8 cellular contexts compared by ENCODE assay signal in genomic region chr7:23106491-23106800, GRCh38. TPM values are rescaled to one million over a fixed set of nuclear protein-coding genes. Genes with fewer than 3 reads are reported as not detected.
A peak's percentile ranks its signal among the peaks of the same experiment; 100 is the strongest.
DNase-seq lines count a peak whose midpoint lies in the region; ATAC-seq, FAIRE-seq and TF ChIP-seq lines count a peak whose summit lies in the region.

No MANE protein-coding gene starts in this region.

- POLR2A ChIA-PET in CD8-positive, alpha-beta memory T cell (lab: Charles Lee): interaction anchor here (1.1 to 2.8 kb wide), 7 partner anchors 74 to 284 kb away, joined by 3 to 26 read pairs (median 7); partner anchors contain the start of genes MALSU1 and TOMM7
- POLR2A ChIA-PET in activated CD8-positive, alpha-beta T cell treated with anti-CD3 and anti-CD28 coated beads, Interleukin-2, amount 10 ng/mL, durations not matched to agents 7 days and 5 days (lab: Charles Lee): interaction anchor here (0.6 to 4.1 kb wide), 8 partner anchors 9 to 493 kb away, joined by 3 to 27 read pairs (median 3); partner anchors contain the start of gene NUP42

- no peaks in the 10 kb centered on the region for H3K9me3 Mint-ChIP-seq in CD8-positive, alpha-beta memory T cell
- no peaks in the 10 kb centered on the region for H3K9me3 Mint-ChIP-seq in activated CD8-positive, alpha-beta T cell treated with anti-CD3 and anti-CD28 coated beads, Interleukin-2, amount 10 ng/mL, durations not matched to agents 7 days and 5 days (ENCODE audit: insufficient read depth)
- H3K9me3 Mint-ChIP-seq in glutamatergic neuron (ENCODE audit: unreplicated experiment): peaks cover 8% of the 10 kb centered on the region

- peaks cover 0 to 14% (median 6%) of the 10 kb centered on the region in 3 donors for H3K36me3 Mint-ChIP-seq in CD8-positive, alpha-beta memory T cell
- peaks cover 3% of the 10 kb centered on the region for H3K36me3 Mint-ChIP-seq in activated CD8-positive, alpha-beta T cell treated with anti-CD3 and anti-CD28 coated beads, Interleukin-2, amount 10 ng/mL, durations not matched to agents 7 days and 5 days (ENCODE audit: low read depth)
- H3K36me3 Mint-ChIP-seq in glutamatergic neuron (ENCODE audit: unreplicated experiment): peaks cover 10% of the 10 kb centered on the region

- H3K4me3 ChIP-seq in CD8-positive, alpha-beta memory T cell (ENCODE audit: low read length): peak overlapping the region; percentile 86
- peak overlapping the region; percentile 67 to 97 (median 80) for H3K4me3 ChIP-seq in pancreas

- H3K4me3 Mint-ChIP-seq in CD8-positive, alpha-beta memory T cell: peak overlapping the region; percentile 90 to 99 (median 98)
- H3K4me3 Mint-ChIP-seq in activated CD8-positive, alpha-beta T cell treated with anti-CD3 and anti-CD28 coated beads, Interleukin-2, amount 10 ng/mL, durations not matched to agents 7 days and 5 days: peak overlapping the region; percentile 98
- peak overlapping the region; percentile 97 for H3K4me3 Mint-ChIP-seq in glutamatergic neuron (ENCODE audit: unreplicated experiment)

- no peak for FAIRE-seq in pancreas (lab: Jason Lieb, UNC)

- CTCF ChIA-PET in CD8-positive, alpha-beta memory T cell (lab: Charles Lee): interaction anchor here (1.1 to 2.6 kb wide), 8 partner anchors 8 to 167 kb away, joined by 3 to 11 read pairs (median 5); partner anchors contain the start of gene NUP42
- CTCF ChIA-PET in activated CD8-positive, alpha-beta T cell treated with anti-CD3 and anti-CD28 coated beads, Interleukin-2, amount 10 ng/mL, durations not matched to agents 7 days and 5 days (lab: Charles Lee): interaction anchor here (0.6 to 2.3 kb wide), 17 partner anchors 16 to 380 kb away, joined by 3 to 14 read pairs (median 3); partner anchors contain the start of genes IL6 and NUP42

- no peaks in the 10 kb centered on the region for H3K27me3 ChIP-seq in CD8-positive, alpha-beta memory T cell (ENCODE audit: insufficient read depth, low read length, poor library complexity, severe bottlenecking)
- no peaks in the 10 kb centered on the region for H3K27me3 ChIP-seq in pancreas

- no peaks in the 10 kb centered on the region for H3K9me3 ChIP-seq in CD8-positive, alpha-beta memory T cell (ENCODE audit: low read length)
- no peaks in the 10 kb centered on the region for H3K9me3 ChIP-seq in pancreas

- H3K4me1 Mint-ChIP-seq in CD8-positive, alpha-beta memory T cell: peaks cover 45 to 61% (median 56%) of the 10 kb centered on the region in 3 donors
- peaks cover 23% of the 10 kb centered on the region for H3K4me1 Mint-ChIP-seq in activated CD8-positive, alpha-beta T cell treated with anti-CD3 and anti-CD28 coated beads, Interleukin-2, amount 10 ng/mL, durations not matched to agents 7 days and 5 days (ENCODE audit: low read depth)
- peaks cover 27% of the 10 kb centered on the region for H3K4me1 Mint-ChIP-seq in glutamatergic neuron (ENCODE audit: low read depth, unreplicated experiment)

- DNase-seq in CD8-positive, alpha-beta memory T cell: no peak
- DNase-seq in HuH-7.5 (ENCODE audit: low spot score): peak; percentile 10
- DNase-seq in activated CD8-positive, alpha-beta T cell treated with anti-CD3 and anti-CD28 coated beads, Interleukin-2, amount 10 ng/mL, durations not matched to agents 7 days and 5 days: peak; percentile 61
- no peak for DNase-seq in glutamatergic neuron
- peak in 2 of 6 donors; percentile 31 to 37 for DNase-seq in pancreas
- no peak for DNase-seq in GM03348 (ENCODE audit: low spot score)
- DNase-seq in cortex of kidney (lab: John Stamatoyannopoulos, UW): no peak

- TF ChIP-seq CTCF in glutamatergic neuron (IDR thresholded peaks at IDR 0.05; ENCODE audit: partially characterized antibody, unreplicated experiment) (no peak), pancreas (IDR thresholded peaks at IDR 0.05) (no peak)

- no peaks in the 10 kb centered on the region for H3K27me3 Mint-ChIP-seq in CD8-positive, alpha-beta memory T cell
- H3K27me3 Mint-ChIP-seq in activated CD8-positive, alpha-beta T cell treated with anti-CD3 and anti-CD28 coated beads, Interleukin-2, amount 10 ng/mL, durations not matched to agents 7 days and 5 days (ENCODE audit: low read depth): no peaks in the 10 kb centered on the region
- H3K27me3 Mint-ChIP-seq in glutamatergic neuron (ENCODE audit: unreplicated experiment): peaks cover 8% of the 10 kb centered on the region

- H3K27ac ChIP-seq in CD8-positive, alpha-beta memory T cell (ENCODE audit: low read depth, low read length): peak overlapping the region; percentile 97
- H3K27ac ChIP-seq in pancreas: peak overlapping the region in 3 of 4 donors; percentile 88 to 95 (median 90)

- intact Hi-C loops in pancreas (cut with DNase I): no loop called here

- no peaks in the 10 kb centered on the region for H3K36me3 ChIP-seq in CD8-positive, alpha-beta memory T cell (ENCODE audit: insufficient read depth, low read length)
- no peaks in the 10 kb centered on the region for H3K36me3 ChIP-seq in pancreas

- peak overlapping the region; percentile 93 to 99 (median 97) for H3K27ac Mint-ChIP-seq in CD8-positive, alpha-beta memory T cell
- H3K27ac Mint-ChIP-seq in activated CD8-positive, alpha-beta T cell treated with anti-CD3 and anti-CD28 coated beads, Interleukin-2, amount 10 ng/mL, durations not matched to agents 7 days and 5 days: peak overlapping the region; percentile 95
- peak overlapping the region; percentile 99 for H3K27ac Mint-ChIP-seq in glutamatergic neuron (ENCODE audit: unreplicated experiment)

- H3K4me1 ChIP-seq in CD8-positive, alpha-beta memory T cell (ENCODE audit: insufficient read depth, low read length): peaks cover 30% of the 10 kb centered on the region
- peaks cover 5 to 16% (median 5%) of the 10 kb centered on the region in 3 donors for H3K4me1 ChIP-seq in pancreas

- peak; percentile 6 for ATAC-seq in GM19463 (IDR thresholded peaks at IDR 0.05; ENCODE audit: unreplicated experiment)
- peak; percentile 9 for ATAC-seq in activated CD8-positive, alpha-beta T cell treated with anti-CD3 and anti-CD28 coated beads, Interleukin-2, amount 10 ng/mL, durations not matched to agents 7 days and 5 days
- ATAC-seq in pancreas: peak; percentile 12 to 42 (median 34)

- 0 to 1% methylated on average over 11 of the region's 11 CpGs for WGBS in pancreas, 2 donors

RNA-seq across cellular contexts. Expression of gene KLHL7, which starts 0.9 kb away (rescaled TPM):
- 10 to 100 TPM; 20.4 to 20.9 TPM for total RNA-seq in CD8-positive, alpha-beta memory T cell
- 29.9 TPM for polyA plus RNA-seq in CD8-positive, alpha-beta memory T cell
- total RNA-seq in activated CD8-positive, alpha-beta T cell treated with anti-CD3 and anti-CD28 coated beads, Interleukin-2, amount 10 ng/mL, durations not matched to agents 7 days and 5 days: 10 to 100 TPM; 20.3 to 23.0 TPM
- total RNA-seq in glutamatergic neuron (ENCODE audit: unreplicated experiment) (86.7 TPM), pancreas (10 to 100 TPM in 2 of 6 donors, 1 to 10 TPM in 4; 7.2 to 13.4 (median 9.8) TPM)
- 1 to 10 TPM; 5.4 to 8.3 TPM for polyA plus RNA-seq in pancreas

Comparison
In these comparisons a context has a peak if more than half of its experiments do, and no peak if none do; other contexts are left out.
1. DNase-seq: peak in HuH-7.5 (single experiment) and activated CD8-positive, alpha-beta T cell treated with anti-CD3 and anti-CD28 coated beads, Interleukin-2, amount 10 ng/mL, durations not matched to agents 7 days and 5 days (single experiment); none in CD8-positive, alpha-beta memory T cell (0 of 5), glutamatergic neuron (single experiment), GM03348 (single experiment) and cortex of kidney (single experiment).
2. Peak in every context shown above with its lines, with median percentiles within 50 percentile points of each other: H3K27ac Mint-ChIP-seq, H3K4me3 Mint-ChIP-seq and ATAC-seq.